Comparison of ENCODE assay signal across 8 cellular contexts in the genomic region with DNA sequence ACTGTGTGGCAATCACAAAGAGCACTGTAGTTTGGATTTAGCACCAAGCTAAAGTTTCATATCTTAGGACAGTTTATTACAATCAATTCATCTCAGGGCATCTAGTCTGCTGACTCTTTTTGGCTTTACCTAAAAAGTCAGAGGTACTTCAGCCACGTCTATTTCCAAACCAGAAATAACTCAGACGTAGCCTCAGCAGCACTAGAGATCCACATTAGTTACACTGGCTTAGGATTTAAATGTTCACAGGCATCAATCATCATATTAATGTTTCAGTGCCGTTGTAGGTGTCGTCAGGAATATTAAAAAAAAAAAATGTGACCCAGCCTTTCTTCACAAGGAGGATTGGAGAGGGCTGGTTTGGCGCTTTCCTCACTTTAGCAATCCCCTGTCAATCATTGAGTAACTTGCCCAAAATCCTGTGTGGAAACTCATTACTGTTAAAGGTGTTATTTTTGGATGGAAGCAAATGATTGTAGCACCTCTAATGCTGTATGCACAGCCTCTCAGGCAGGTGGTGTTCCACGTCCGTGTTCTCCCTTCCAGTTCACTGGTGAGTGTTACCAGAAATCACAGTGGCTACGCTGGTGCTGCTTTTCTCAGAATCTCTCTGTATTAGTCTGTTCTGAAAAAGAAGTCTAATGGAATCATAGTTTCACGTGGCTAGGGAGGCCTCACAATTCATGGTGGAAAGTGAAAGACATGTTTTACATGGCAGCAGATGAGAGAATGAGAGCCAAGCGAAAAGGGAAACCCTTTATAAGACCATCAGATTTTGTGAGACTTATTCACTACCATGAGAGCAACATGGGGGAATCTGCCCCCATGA. TPM values are rescaled to one million over a fixed set of nuclear protein-coding genes. Genes with fewer than 3 reads are reported as not detected.
DNase-seq lines count a peak whose midpoint lies in the region; ATAC-seq lines count a peak whose summit lies in the region.

No MANE protein-coding gene starts in this region.

- H3K9me3 Mint-ChIP-seq in CD4-positive, CD25-positive, alpha-beta regulatory T cell: no peaks in the 10 kb centered on the region
- H3K9me3 Mint-ChIP-seq in activated naive CD8-positive, alpha-beta T cell treated with anti-CD3 and anti-CD28 coated beads for 36 hours: peaks cover 4% of the 10 kb centered on the region

- peaks cover 38% of the 10 kb centered on the region for H3K4me1 ChIP-seq in CD4-positive, CD25-positive, alpha-beta regulatory T cell (ENCODE audit: control insufficient read depth, insufficient read depth, low read length, poor library complexity, severe bottlenecking)

- peaks cover 7% of the 10 kb centered on the region for H3K36me3 Mint-ChIP-seq in CD4-positive, CD25-positive, alpha-beta regulatory T cell
- H3K36me3 Mint-ChIP-seq in activated naive CD8-positive, alpha-beta T cell treated with anti-CD3 and anti-CD28 coated beads for 36 hours: peaks cover 26% of the 10 kb centered on the region

- no peaks in the 10 kb centered on the region for H3K27me3 Mint-ChIP-seq in CD4-positive, CD25-positive, alpha-beta regulatory T cell
- H3K27me3 Mint-ChIP-seq in activated naive CD8-positive, alpha-beta T cell treated with anti-CD3 and anti-CD28 coated beads for 36 hours: no peaks in the 10 kb centered on the region

- no peak overlapping the region for H3K27ac ChIP-seq in CD4-positive, CD25-positive, alpha-beta regulatory T cell (ENCODE audit: insufficient read depth, low read length, poor library complexity, severe bottlenecking)

- peak overlapping the region in 2 of 3 donors; percentile 68 to 70 for H3K27ac Mint-ChIP-seq in CD4-positive, CD25-positive, alpha-beta regulatory T cell
- H3K27ac Mint-ChIP-seq in activated naive CD8-positive, alpha-beta T cell treated with anti-CD3 and anti-CD28 coated beads for 36 hours: peak overlapping the region; percentile 91

- H3K4me1 Mint-ChIP-seq in CD4-positive, CD25-positive, alpha-beta regulatory T cell: peaks cover 57 to 87% (median 68%) of the 10 kb centered on the region in 4 donors
- H3K4me1 Mint-ChIP-seq in activated naive CD8-positive, alpha-beta T cell treated with anti-CD3 and anti-CD28 coated beads for 36 hours: peaks cover 76% of the 10 kb centered on the region

- no peaks in the 10 kb centered on the region for H3K9me3 ChIP-seq in CD4-positive, CD25-positive, alpha-beta regulatory T cell (ENCODE audit: control insufficient read depth in 2 of 2, low read length in 2 of 2)

- H3K4me3 Mint-ChIP-seq in CD4-positive, CD25-positive, alpha-beta regulatory T cell: peak overlapping the region; percentile 13 to 64 (median 34)
- peak overlapping the region; percentile 60 for H3K4me3 Mint-ChIP-seq in activated naive CD8-positive, alpha-beta T cell treated with anti-CD3 and anti-CD28 coated beads for 36 hours

- H3K4me3 ChIP-seq in CD4-positive, CD25-positive, alpha-beta regulatory T cell (ENCODE audit: low read depth, low read length): peak overlapping the region; percentile 60

- ATAC-seq in CD4-positive, CD25-positive, alpha-beta regulatory T cell (ENCODE audit: low read depth in 2 of 2): peak; percentile 45 to 58
- peak; percentile 70 for ATAC-seq in GM19043 (IDR thresholded peaks at IDR 0.05; ENCODE audit: low read depth, unreplicated experiment)
- ATAC-seq in HG03064 (IDR thresholded peaks at IDR 0.05; ENCODE audit: low read depth, unreplicated experiment): peak; percentile 89
- ATAC-seq in HG02763 (IDR thresholded peaks at IDR 0.05; ENCODE audit: unreplicated experiment): no peak

- DNase-seq in CD4-positive, CD25-positive, alpha-beta regulatory T cell: peak in 1 of 3 donors; percentile 68
- peak; percentile 59 for DNase-seq in activated naive CD8-positive, alpha-beta T cell treated with anti-CD3 and anti-CD28 coated beads for 36 hours
- no peak for DNase-seq in putamen (ENCODE audit: low spot score)
- DNase-seq in kidney glomerular epithelial cell (lab: John Stamatoyannopoulos, UW): no peak
- no peak for DNase-seq in COR-L47 (lab: John Stamatoyannopoulos, UW)

- H3K27me3 ChIP-seq in CD4-positive, CD25-positive, alpha-beta regulatory T cell (ENCODE audit: control insufficient read depth, insufficient read depth, low read length): no peaks in the 10 kb centered on the region

- H3K36me3 ChIP-seq in CD4-positive, CD25-positive, alpha-beta regulatory T cell (ENCODE audit: control insufficient read depth, insufficient read depth, low read length): no peaks in the 10 kb centered on the region

RNA-seq across cellular contexts. Expression of gene NEK7, which starts 45.4 kb away (rescaled TPM):
- total RNA-seq in CD4-positive, CD25-positive, alpha-beta regulatory T cell: 56.4 TPM
- polyA plus RNA-seq in CD4-positive, CD25-positive, alpha-beta regulatory T cell: 10 to 100 TPM; 37.7 to 61.3 (median 52.1) TPM
- total RNA-seq in activated naive CD8-positive, alpha-beta T cell treated with anti-CD3 and anti-CD28 coated beads for 36 hours: 10 to 100 TPM; 56.1 to 57.4 TPM
